ENCODE assay signal across 21 cellular contexts in genomic region chr14:59588136-59588535, GRCh38. TPM values are rescaled to one million over a fixed set of nuclear protein-coding genes. Genes with fewer than 3 reads are reported as not detected.
DNase-seq lines count a peak whose midpoint lies in the region; TF ChIP-seq lines count a peak whose summit lies in the region.
"Had no signal": no experiment of that assay in that cellular context is flagged by ENCODE, and none has a peak within 500 bp of the region (broad histone marks: within the 10 kb centered on the region; RNA-seq: fewer than 3 reads in every experiment).

No MANE protein-coding gene starts in this region.

- no peak for TF ChIP-seq POLR2A in breast epithelium (IDR thresholded peaks at IDR 0.05)

- DNase-seq in CD1c-positive myeloid dendritic cell (ENCODE audit: extremely low spot score) (peak; percentile 9), amniotic epithelial cell (ENCODE audit: low read depth) (peak; percentile 55), iris pigment epithelial cell (ENCODE audit: low read depth) (peak; percentile 67), right atrium auricular region (ENCODE audit: low spot score) (no peak), breast epithelium (ENCODE audit: low spot score in 2 of 2) (no peak)
- DNase-seq in activated CD4-positive, alpha-beta T cell treated with anti-CD3 and anti-CD28 coated beads, Interleukin-2, amount 50 U/mL, for 4 hours: no peak
- DNase-seq: CD4-positive, alpha-beta T cell; CD8-positive, alpha-beta memory T cell; DMS 273 treated with DMSO at 0.1 percent for 48 hours; DMS53; DMS79 treated with DMSO at 0.1 percent for 48 hours; GF-D8; H9 had no signal

- H3K4me1 ChIP-seq in right atrium auricular region (no peaks in the 10 kb centered on the region), breast epithelium (no peaks in the 10 kb centered on the region)

- TF ChIP-seq CTCF in right atrium auricular region (IDR thresholded peaks at IDR 0.05): no peak
- TF ChIP-seq CTCF in breast epithelium (IDR thresholded peaks at IDR 0.05): no peak

- intact Hi-C loops in breast epithelium (cut with DNase I; ENCODE audit: low total_unique reads): no loop called here

- H3K36me3 ChIP-seq in right atrium auricular region: no peaks in the 10 kb centered on the region
- no peaks in the 10 kb centered on the region for H3K36me3 ChIP-seq in breast epithelium
- H3K36me3 ChIP-seq: BLaER1 had no signal

- no peak overlapping the region for H3K27ac ChIP-seq in right atrium auricular region
- no peak overlapping the region for H3K27ac ChIP-seq in breast epithelium
- H3K27ac ChIP-seq: 22Rv1, BLaER1, C4-2B had no signal

- no peaks in the 10 kb centered on the region for H3K27me3 ChIP-seq in right atrium auricular region
- no peaks in the 10 kb centered on the region for H3K27me3 ChIP-seq in breast epithelium
- H3K27me3 ChIP-seq: BLaER1 had no signal

- no peak overlapping the region for H3K4me3 ChIP-seq in right atrium auricular region
- no peak overlapping the region for H3K4me3 ChIP-seq in breast epithelium
- H3K4me3 ChIP-seq: BLaER1, GM23338 had no signal

- H3K9me3 ChIP-seq in right atrium auricular region: peaks cover 0 to 5% of the 10 kb centered on the region in 2 donors
- H3K9me3 ChIP-seq in breast epithelium: no peaks in the 10 kb centered on the region

RNA-seq across cellular contexts. Expression of gene CCDC175, which starts 11.5 kb away (rescaled TPM):
- not detected for total RNA-seq in right atrium auricular region
- total RNA-seq in breast epithelium: under 1 TPM in 1 of 3 donors, not detected in 2; 0.33 TPM
- total RNA-seq: B cell; CD4-positive, alpha-beta T cell; CD8-positive, alpha-beta memory T cell; Daoy; G401; GM23338; H4 had no signal

Comparison
In these comparisons a context has a peak if more than half of its experiments do, and no peak if none do; other contexts are left out.
1. DNase-seq: peak in CD1c-positive myeloid dendritic cell (single experiment), amniotic epithelial cell (single experiment) and iris pigment epithelial cell (single experiment); none in right atrium auricular region (single experiment), activated CD4-positive, alpha-beta T cell treated with anti-CD3 and anti-CD28 coated beads, Interleukin-2, amount 50 U/mL, for 4 hours (0 of 2) and breast epithelium (0 of 2).